In genomic region chr3:156005698-156006097, GRCh38 we compare ENCODE assay signal across 25 cellular contexts.
"Had no signal": no experiment of that assay in that cellular context is flagged by ENCODE, and none has a peak within 500 bp of the region (broad histone marks: within the 10 kb centered on the region; RNA-seq: fewer than 3 reads in every experiment).

No MANE protein-coding gene starts in this region.

- H3K4me1 ChIP-seq: gastrocnemius medialis, prostate gland, right atrium auricular region, sigmoid colon, stomach, thyroid gland had no signal

- H3K27ac ChIP-seq: dorsolateral prefrontal cortex, epithelial cell of prostate, gastrocnemius medialis, prostate gland, right atrium auricular region, sigmoid colon, stomach, thyroid gland had no signal

- H3K36me3 ChIP-seq: gastrocnemius medialis, prostate gland, right atrium auricular region, sigmoid colon, stomach, thyroid gland had no signal

- DNase-seq: dorsolateral prefrontal cortex; effector CD8-positive, alpha-beta T cell; endodermal cell; foreskin fibroblast; gastrocnemius medialis; head of caudate nucleus; hippocampal formation; immature natural killer cell; islet precursor cell; kidney glomerular epithelial cell; left ventricle myocardium superior; natural killer cell; nucleus accumbens; sigmoid colon; stimulated activated CD4-positive, alpha-beta T cell treated with anti-CD3 and anti-CD28 coated beads, Interleukin-2, amount 100 ng/mL, for 24 hours; stimulated activated CD4-positive, alpha-beta T cell treated with anti-CD3 and anti-CD28 coated beads, Interleukin-4, amount 100 ng/mL, for 24 hours; stimulated activated naive CD4-positive, alpha-beta T cell treated with Interleukin-2 at 50 U/mL for 16 hours; stomach; thyroid gland had no signal

- H3K27me3 ChIP-seq: dorsolateral prefrontal cortex, gastrocnemius medialis, right atrium auricular region, sigmoid colon, thyroid gland had no signal

- H3K9me3 ChIP-seq: gastrocnemius medialis, prostate gland, right atrium auricular region, sigmoid colon, stomach, thyroid gland had no signal

- H3K4me3 ChIP-seq: dorsolateral prefrontal cortex, gastrocnemius medialis, lung, prostate gland, right atrium auricular region, sigmoid colon, stomach, thyroid gland had no signal

- ATAC-seq: esophagus mucosa; gastrocnemius medialis; left ventricle myocardium superior; natural killer cell; stimulated activated effector memory CD8-positive, alpha-beta T cell treated with anti-CD3 and anti-CD28 coated beads, Interleukin-12 subunit alpha, Interleukin-12 subunit beta, amount 100 ng/mL, for 72 hours had no signal
